8 cellular contexts compared by ENCODE assay signal in the genomic region with DNA sequence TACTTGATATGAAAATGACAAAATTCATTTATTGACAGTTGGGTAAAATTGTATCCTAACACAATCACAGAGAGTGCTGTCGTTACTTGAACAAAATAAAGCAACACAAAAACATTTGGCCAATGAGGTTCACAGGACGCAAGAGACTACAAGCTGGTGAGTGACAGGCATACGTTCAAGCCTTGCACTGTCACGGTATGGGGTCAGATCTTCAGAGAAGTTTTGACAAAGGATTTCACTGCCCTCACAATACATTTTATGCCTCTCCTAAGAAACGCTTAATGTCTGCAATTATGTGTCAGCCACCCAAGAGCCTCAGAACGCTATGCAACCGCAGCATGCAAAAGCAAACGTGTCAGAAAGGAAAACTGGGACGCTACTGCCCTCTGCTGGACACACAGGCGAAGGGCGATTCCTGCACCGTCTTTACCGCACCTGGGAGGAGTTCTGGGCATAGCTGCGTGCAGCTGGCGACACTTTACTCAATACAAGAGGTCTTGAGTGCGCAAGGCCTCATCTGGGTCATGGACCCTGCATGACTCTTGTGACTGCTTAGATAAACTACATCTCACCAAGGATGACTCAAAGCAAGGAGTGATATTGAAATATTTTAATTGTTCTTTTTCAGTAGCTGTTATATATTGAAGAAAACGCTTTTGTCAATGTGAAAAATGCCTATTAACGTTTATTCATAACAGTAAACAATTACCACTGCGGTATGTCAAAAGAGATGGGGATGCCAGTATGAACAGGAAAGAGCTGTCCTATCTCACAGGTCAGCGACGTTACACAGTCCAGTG.
A peak's percentile ranks its signal among the peaks of the same experiment; 100 is the strongest.
DNase-seq lines count a peak whose midpoint lies in the region; ATAC-seq and FAIRE-seq lines count a peak whose summit lies in the region.

No MANE protein-coding gene starts in this region.

- DNase-seq in NCI-H2196 (lab: John Stamatoyannopoulos, UW; ENCODE audit: unreplicated experiment) (peak; percentile 36), NCI-H2196 treated with DMSO at 0.1 percent for 48 hours (lab: John Stamatoyannopoulos, UW; ENCODE audit: unreplicated experiment) (no peak), MV-4-11 (lab: John Stamatoyannopoulos, UW) (peak; percentile 76), SW480 (ENCODE audit: low spot score) (peak; percentile 64), astrocyte of the hippocampus (ENCODE audit: low read depth, low spot score) (peak; percentile 89), hypothalamus (lab: John Stamatoyannopoulos, UW) (peak in 49 of 51 donors; percentile 4 to 84 (median 49)), small intestine (peak; percentile 63)

- H3K27me3 ChIP-seq in small intestine (ENCODE audit: control insufficient read depth in 2 of 2, insufficient read depth in 2 of 2, low read length in 2 of 2): no peaks in the 10 kb centered on the region

- no peaks in the 10 kb centered on the region for H3K9me3 ChIP-seq in small intestine (ENCODE audit: control insufficient read depth, low read depth)

- no peak overlapping the region for H3K27ac ChIP-seq in small intestine (ENCODE audit: low read depth in 1 of 2, low read length in 1 of 2)

- H3K4me1 ChIP-seq in small intestine (ENCODE audit: control insufficient read depth in 2 of 2, insufficient read depth in 1 of 2, low read depth in 1 of 2, low read length in 1 of 2): no peaks in the 10 kb centered on the region

- H3K36me3 ChIP-seq in small intestine (ENCODE audit: control insufficient read depth in 2 of 2, insufficient read depth in 2 of 2, low read length in 2 of 2): no peaks in the 10 kb centered on the region

- no peak overlapping the region for H3K4me3 ChIP-seq in small intestine (ENCODE audit: low read depth in 1 of 2, low read length in 2 of 2)

- ATAC-seq in HG02588 (IDR thresholded peaks at IDR 0.05; ENCODE audit: unreplicated experiment): peak; percentile 85

- no peak for FAIRE-seq in small intestine (lab: Jason Lieb, UNC)

- WGBS in small intestine, 3 donors: 23 to 26% (median 25%) methylated on average over 21 of the region's 21 CpGs
